Comparison of ENCODE assay signal across 14 cellular contexts in the genomic region with DNA sequence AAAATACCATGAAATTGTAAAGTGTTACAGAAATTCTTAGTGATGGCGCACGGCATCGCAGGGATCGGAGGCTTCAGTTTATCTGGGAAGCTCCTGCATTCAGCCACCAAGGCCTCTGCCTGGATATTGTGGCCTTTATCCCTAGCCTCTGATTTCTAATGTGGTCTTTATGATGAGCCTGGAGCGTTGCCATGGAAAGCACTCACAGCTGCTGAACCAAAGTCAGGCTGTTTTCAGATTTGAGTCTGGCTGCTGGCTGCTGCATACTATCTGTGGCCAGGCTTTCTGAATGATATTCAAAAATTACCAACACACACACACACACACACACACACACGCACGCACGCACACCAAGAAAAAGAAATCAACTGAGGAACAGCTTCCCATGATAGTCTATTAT.
DNase-seq lines count a peak whose midpoint lies in the region; ATAC-seq and TF ChIP-seq lines count a peak whose summit lies in the region.
"Had no signal": no experiment of that assay in that cellular context is flagged by ENCODE, and none has a peak within 500 bp of the region (broad histone marks: within the 10 kb centered on the region; RNA-seq: fewer than 3 reads in every experiment).

No MANE protein-coding gene starts in this region.

- no peaks in the 10 kb centered on the region for H3K36me3 ChIP-seq in CD8-positive, alpha-beta memory T cell (ENCODE audit: insufficient read depth, low read length)
- H3K36me3 ChIP-seq: breast epithelium had no signal

- peak; percentile 16 for DNase-seq in NCI-H82 (lab: John Stamatoyannopoulos, UW)
- DNase-seq in NCI-H82 treated with DMSO at 0.1 percent for 48 hours (lab: John Stamatoyannopoulos, UW; ENCODE audit: unreplicated experiment), result no peak
- peak; percentile 73 for DNase-seq in astrocyte of the spinal cord (ENCODE audit: low read depth, low spot score)
- peak; percentile 63 for DNase-seq in iris pigment epithelial cell (ENCODE audit: low read depth)
- DNase-seq in superior temporal gyrus (ENCODE audit: extremely low spot score), result peak; percentile 91
- no peak for DNase-seq in CD8-positive, alpha-beta memory T cell
- DNase-seq: activated CD4-positive, alpha-beta T cell treated with anti-CD3 and anti-CD28 coated beads, Interleukin-2, amount 50 U/mL, for 1 hour; OCI-M1; T-helper 1 cell had no signal

- peaks cover 0 to 12% of the 10 kb centered on the region in 2 donors for H3K27me3 Mint-ChIP-seq in CD8-positive, alpha-beta memory T cell

- in situ Hi-C loops in astrocyte of the spinal cord (cut with HindIII; ENCODE audit: low sequenced_read_pairs), result no loop called here

- H3K4me1 Mint-ChIP-seq in CD8-positive, alpha-beta memory T cell, result peaks cover 0 to 6% (median 2%) of the 10 kb centered on the region in 3 donors

- ATAC-seq in GM19035 (IDR thresholded peaks at IDR 0.05; ENCODE audit: unreplicated experiment) (no peak), HG02885 (IDR thresholded peaks at IDR 0.05; ENCODE audit: poor library complexity, unreplicated experiment) (no peak)
- ATAC-seq: A549; activated T-helper 17 cell treated with anti-CD3 and anti-CD28 coated beads, Interleukin-2, amount 50 U/mL, for 72 hours had no signal

- H3K4me1 ChIP-seq in CD8-positive, alpha-beta memory T cell (ENCODE audit: insufficient read depth, low read length), result no peaks in the 10 kb centered on the region
- H3K4me1 ChIP-seq: breast epithelium had no signal

- no peak overlapping the region for H3K4me3 ChIP-seq in astrocyte of the spinal cord (ENCODE audit: low read depth, low read length)
- no peak overlapping the region for H3K4me3 ChIP-seq in CD8-positive, alpha-beta memory T cell (ENCODE audit: low read length)
- H3K4me3 ChIP-seq: A549, breast epithelium had no signal

- H3K27ac Mint-ChIP-seq in CD8-positive, alpha-beta memory T cell, result no peak overlapping the region
- H3K27ac Mint-ChIP-seq: activated T-helper 17 cell treated with anti-CD3 and anti-CD28 coated beads, Interleukin-2, amount 50 U/mL, for 72 hours had no signal

- no peak overlapping the region for H3K27ac ChIP-seq in CD8-positive, alpha-beta memory T cell (ENCODE audit: low read depth, low read length)
- H3K27ac ChIP-seq: breast epithelium had no signal

- POLR2A ChIA-PET in CD8-positive, alpha-beta memory T cell (lab: Charles Lee), result no interaction called here

- no peaks in the 10 kb centered on the region for H3K27me3 ChIP-seq in CD8-positive, alpha-beta memory T cell (ENCODE audit: insufficient read depth, low read length, poor library complexity, severe bottlenecking)
- H3K27me3 ChIP-seq: breast epithelium had no signal

- CTCF ChIA-PET in CD8-positive, alpha-beta memory T cell (lab: Charles Lee), result no interaction called here

- H3K9me3 ChIP-seq in CD8-positive, alpha-beta memory T cell (ENCODE audit: low read length), result no peaks in the 10 kb centered on the region
- H3K9me3 ChIP-seq: A549, breast epithelium had no signal

- no peak overlapping the region for H3K4me3 Mint-ChIP-seq in CD8-positive, alpha-beta memory T cell
- H3K4me3 Mint-ChIP-seq: activated T-helper 17 cell treated with anti-CD3 and anti-CD28 coated beads, Interleukin-2, amount 50 U/mL, for 72 hours had no signal

- no peaks in the 10 kb centered on the region for H3K9me3 Mint-ChIP-seq in CD8-positive, alpha-beta memory T cell
- H3K9me3 Mint-ChIP-seq: activated T-helper 17 cell treated with anti-CD3 and anti-CD28 coated beads, Interleukin-2, amount 50 U/mL, for 72 hours had no signal

- TF ChIP-seq CTCF in astrocyte of the spinal cord (IDR thresholded peaks at IDR 0.05; ENCODE audit: low read depth, low read length), result no peak

- no peaks in the 10 kb centered on the region for H3K36me3 Mint-ChIP-seq in CD8-positive, alpha-beta memory T cell

Comparison
In these comparisons a context has a peak if more than half of its experiments do, and no peak if none do; other contexts are left out.
1. DNase-seq: peak in NCI-H82 (single experiment), astrocyte of the spinal cord (single experiment), iris pigment epithelial cell (single experiment) and superior temporal gyrus (single experiment); none in NCI-H82 treated with DMSO at 0.1 percent for 48 hours (single experiment) and CD8-positive, alpha-beta memory T cell (0 of 5).